In the genomic region with DNA sequence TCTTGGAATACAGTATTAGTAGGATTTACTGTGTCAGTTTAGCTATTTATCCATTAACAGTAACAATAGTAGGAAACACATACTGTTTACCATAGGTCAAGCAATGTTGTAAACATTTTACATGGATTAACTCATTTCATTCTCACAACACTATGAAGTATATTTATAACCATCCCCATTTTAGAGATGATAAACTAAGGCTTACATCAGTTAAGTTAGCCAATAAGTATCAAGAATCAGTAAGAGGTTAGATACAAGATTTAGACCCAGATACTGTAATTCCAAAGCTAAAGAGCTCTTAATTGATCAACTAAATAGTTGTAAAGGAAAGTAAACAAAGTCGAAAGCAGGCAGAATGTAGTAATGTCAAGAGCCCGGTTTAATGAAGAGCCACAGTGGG, we compare ENCODE assay signal across 8 cellular contexts. TPM values are rescaled to one million over a fixed set of nuclear protein-coding genes. Genes with fewer than 3 reads are reported as not detected.
DNase-seq lines count a peak whose midpoint lies in the region; ATAC-seq lines count a peak whose summit lies in the region.

No MANE protein-coding gene starts in this region.

- DNase-seq in T-helper 2 cell treated with Interferon-gamma antibody and Interleukin-4, amounts not matched to agents 5 μg/mL and 100 μg/mL, for 36 hours (ENCODE audit: low spot score): no peak
- no peak for DNase-seq in T-helper 2 cell
- no peak for DNase-seq in activated CD8-positive, alpha-beta T cell treated with anti-CD3 and anti-CD28 coated beads, Interleukin-2, amount 10 ng/mL, durations not matched to agents 7 days and 5 days
- no peak for DNase-seq in immature natural killer cell
- no peak for DNase-seq in stimulated activated naive B cell treated with anti-CD40 and anti-IgM and Interleukin-4, amounts not matched to agents 10 μg/mL and 1 μg/mL and 100 μg/mL, for 72 hours
- no peak for DNase-seq in Ammon's horn (ENCODE audit: low spot score)

- no peaks in the 10 kb centered on the region for H3K36me3 Mint-ChIP-seq in T-helper 2 cell treated with Interferon-gamma antibody and Interleukin-4, amounts not matched to agents 5 μg/mL and 100 μg/mL, for 36 hours (ENCODE audit: low read depth)
- H3K36me3 Mint-ChIP-seq in activated CD8-positive, alpha-beta T cell treated with anti-CD3 and anti-CD28 coated beads, Interleukin-2, amount 10 ng/mL, durations not matched to agents 7 days and 5 days (ENCODE audit: low read depth): no peaks in the 10 kb centered on the region
- no peaks in the 10 kb centered on the region for H3K36me3 Mint-ChIP-seq in immature natural killer cell
- H3K36me3 Mint-ChIP-seq in stimulated activated naive B cell treated with anti-CD40 and anti-IgM and Interleukin-4, amounts not matched to agents 10 μg/mL and 1 μg/mL and 100 μg/mL, for 72 hours: peaks cover 4 to 8% of the 10 kb centered on the region in 2 donors

- no peaks in the 10 kb centered on the region for H3K9me3 Mint-ChIP-seq in T-helper 2 cell treated with Interferon-gamma antibody and Interleukin-4, amounts not matched to agents 5 μg/mL and 100 μg/mL, for 36 hours
- H3K9me3 Mint-ChIP-seq in activated CD8-positive, alpha-beta T cell treated with anti-CD3 and anti-CD28 coated beads, Interleukin-2, amount 10 ng/mL, durations not matched to agents 7 days and 5 days (ENCODE audit: insufficient read depth): no peaks in the 10 kb centered on the region
- H3K9me3 Mint-ChIP-seq in immature natural killer cell: no peaks in the 10 kb centered on the region
- no peaks in the 10 kb centered on the region for H3K9me3 Mint-ChIP-seq in stimulated activated naive B cell treated with anti-CD40 and anti-IgM and Interleukin-4, amounts not matched to agents 10 μg/mL and 1 μg/mL and 100 μg/mL, for 72 hours

- H3K27ac Mint-ChIP-seq in T-helper 2 cell treated with Interferon-gamma antibody and Interleukin-4, amounts not matched to agents 5 μg/mL and 100 μg/mL, for 36 hours: no peak overlapping the region
- H3K27ac Mint-ChIP-seq in activated CD8-positive, alpha-beta T cell treated with anti-CD3 and anti-CD28 coated beads, Interleukin-2, amount 10 ng/mL, durations not matched to agents 7 days and 5 days: no peak overlapping the region
- peak overlapping the region; percentile 58 to 89 (median 72) for H3K27ac Mint-ChIP-seq in immature natural killer cell
- H3K27ac Mint-ChIP-seq in stimulated activated naive B cell treated with anti-CD40 and anti-IgM and Interleukin-4, amounts not matched to agents 10 μg/mL and 1 μg/mL and 100 μg/mL, for 72 hours: peak overlapping the region; percentile 16

- peaks cover 5% of the 10 kb centered on the region for H3K27me3 Mint-ChIP-seq in T-helper 2 cell treated with Interferon-gamma antibody and Interleukin-4, amounts not matched to agents 5 μg/mL and 100 μg/mL, for 36 hours (ENCODE audit: low read depth)
- no peaks in the 10 kb centered on the region for H3K27me3 Mint-ChIP-seq in activated CD8-positive, alpha-beta T cell treated with anti-CD3 and anti-CD28 coated beads, Interleukin-2, amount 10 ng/mL, durations not matched to agents 7 days and 5 days (ENCODE audit: low read depth)
- H3K27me3 Mint-ChIP-seq in immature natural killer cell (ENCODE audit: low read depth in 3 of 3): peaks cover 2 to 6% (median 5%) of the 10 kb centered on the region in 3 donors
- peaks cover 0 to 5% of the 10 kb centered on the region in 2 donors for H3K27me3 Mint-ChIP-seq in stimulated activated naive B cell treated with anti-CD40 and anti-IgM and Interleukin-4, amounts not matched to agents 10 μg/mL and 1 μg/mL and 100 μg/mL, for 72 hours

- ATAC-seq in activated CD8-positive, alpha-beta T cell treated with anti-CD3 and anti-CD28 coated beads, Interleukin-2, amount 10 ng/mL, durations not matched to agents 7 days and 5 days: no peak
- no peak for ATAC-seq in stimulated activated naive B cell treated with anti-CD40 and anti-IgM and Interleukin-4, amounts not matched to agents 10 μg/mL and 1 μg/mL and 100 μg/mL, for 72 hours (replicated peaks)
- no peak for ATAC-seq in HG02840 (IDR thresholded peaks at IDR 0.05; ENCODE audit: low FRiP score, unreplicated experiment)
- ATAC-seq in HG02763 (IDR thresholded peaks at IDR 0.05; ENCODE audit: unreplicated experiment): no peak

- H3K4me3 Mint-ChIP-seq in T-helper 2 cell treated with Interferon-gamma antibody and Interleukin-4, amounts not matched to agents 5 μg/mL and 100 μg/mL, for 36 hours: peak overlapping the region; percentile 81
- peak overlapping the region; percentile 65 for H3K4me3 Mint-ChIP-seq in activated CD8-positive, alpha-beta T cell treated with anti-CD3 and anti-CD28 coated beads, Interleukin-2, amount 10 ng/mL, durations not matched to agents 7 days and 5 days
- H3K4me3 Mint-ChIP-seq in immature natural killer cell: peak overlapping the region; percentile 84 to 100 (median 96)
- H3K4me3 Mint-ChIP-seq in stimulated activated naive B cell treated with anti-CD40 and anti-IgM and Interleukin-4, amounts not matched to agents 10 μg/mL and 1 μg/mL and 100 μg/mL, for 72 hours: peak overlapping the region; percentile 77 to 78

- CTCF ChIA-PET in activated CD8-positive, alpha-beta T cell treated with anti-CD3 and anti-CD28 coated beads, Interleukin-2, amount 10 ng/mL, durations not matched to agents 7 days and 5 days (lab: Charles Lee): interaction anchor here (0.6 kb wide), 1 partner anchor 152 kb away, joined by 4 read pairs; no protein-coding TSS in a partner anchor

- POLR2A ChIA-PET in activated CD8-positive, alpha-beta T cell treated with anti-CD3 and anti-CD28 coated beads, Interleukin-2, amount 10 ng/mL, durations not matched to agents 7 days and 5 days (lab: Charles Lee): interaction anchor here (0.6 kb wide), 1 partner anchor 190 kb away, joined by 4 read pairs; no protein-coding TSS in a partner anchor

- peaks cover 10% of the 10 kb centered on the region for H3K4me1 Mint-ChIP-seq in T-helper 2 cell treated with Interferon-gamma antibody and Interleukin-4, amounts not matched to agents 5 μg/mL and 100 μg/mL, for 36 hours (ENCODE audit: low read depth)
- H3K4me1 Mint-ChIP-seq in activated CD8-positive, alpha-beta T cell treated with anti-CD3 and anti-CD28 coated beads, Interleukin-2, amount 10 ng/mL, durations not matched to agents 7 days and 5 days (ENCODE audit: low read depth): peaks cover 15% of the 10 kb centered on the region
- peaks cover 27 to 57% of the 10 kb centered on the region in 2 donors for H3K4me1 Mint-ChIP-seq in immature natural killer cell
- peaks cover 15 to 33% of the 10 kb centered on the region in 2 donors for H3K4me1 Mint-ChIP-seq in stimulated activated naive B cell treated with anti-CD40 and anti-IgM and Interleukin-4, amounts not matched to agents 10 μg/mL and 1 μg/mL and 100 μg/mL, for 72 hours

RNA-seq across cellular contexts. Expression of gene SYNJ2BP, which starts 1.1 kb away (rescaled TPM):
- 1 to 10 TPM; 7.3 to 9.6 TPM for total RNA-seq in activated CD8-positive, alpha-beta T cell treated with anti-CD3 and anti-CD28 coated beads, Interleukin-2, amount 10 ng/mL, durations not matched to agents 7 days and 5 days
- 10 to 100 TPM; 14.0 to 18.3 (median 17.5) TPM for polyA plus RNA-seq in immature natural killer cell

RNA-seq across cellular contexts. Expression of gene ADAM21, which starts 36.2 kb away (rescaled TPM):
- total RNA-seq in activated CD8-positive, alpha-beta T cell treated with anti-CD3 and anti-CD28 coated beads, Interleukin-2, amount 10 ng/mL, durations not matched to agents 7 days and 5 days: not detected
- under 1 TPM in 2 of 3 donors, not detected in 1; 0.07 to 0.30 TPM for polyA plus RNA-seq in immature natural killer cell

RNA-seq across cellular contexts. Expression of gene COX16, which starts 56.3 kb away (rescaled TPM):
- 10 to 100 TPM; 46.0 to 48.7 TPM for total RNA-seq in activated CD8-positive, alpha-beta T cell treated with anti-CD3 and anti-CD28 coated beads, Interleukin-2, amount 10 ng/mL, durations not matched to agents 7 days and 5 days
- polyA plus RNA-seq in immature natural killer cell: 10 to 100 TPM; 41.4 to 64.6 (median 52.4) TPM

Comparison
In these comparisons a context has a peak if more than half of its experiments do, and no peak if none do; other contexts are left out.
1. H3K27ac Mint-ChIP-seq: peak in immature natural killer cell (6 of 6) and stimulated activated naive B cell treated with anti-CD40 and anti-IgM and Interleukin-4, amounts not matched to agents 10 μg/mL and 1 μg/mL and 100 μg/mL, for 72 hours (single experiment); none in T-helper 2 cell treated with Interferon-gamma antibody and Interleukin-4, amounts not matched to agents 5 μg/mL and 100 μg/mL, for 36 hours (single experiment) and activated CD8-positive, alpha-beta T cell treated with anti-CD3 and anti-CD28 coated beads, Interleukin-2, amount 10 ng/mL, durations not matched to agents 7 days and 5 days (single experiment).
2. Peak in every context shown above with its lines, with median percentiles within 50 percentile points of each other: H3K4me3 Mint-ChIP-seq.